1 cellular context compared by ENCODE assay signal in genomic region chr16:81542609-81543570, GRCh38.
TF ChIP-seq lines count a peak whose summit lies in the region.

No MANE protein-coding gene starts in this region.

TF ChIP-seq in HepG2, 621 proteins besides CTCF, POLR2A, EP300 and RAD21 (continued from another document and continues in another):
- TF ChIP-seq ARID5B (CRISPR knock-in tag; IDR thresholded peaks at IDR 0.05) (peak; percentile 65; the same call in 1 of the 2 replicates), SAFB2 (CRISPR knock-in tag; IDR thresholded peaks at IDR 0.05; ENCODE audit: borderline replicate concordance, low read depth) (no peak), HMG20A (CRISPR knock-in tag; IDR thresholded peaks at IDR 0.05; ENCODE audit: borderline replicate concordance) (peak; percentile 67; the same call in 1 of the 2 replicates), RNF219 (CRISPR knock-in tag; IDR thresholded peaks at IDR 0.05) (no peak), ZNF329 (CRISPR knock-in tag; IDR thresholded peaks at IDR 0.05; ENCODE audit: low read depth) (no peak), LBX2 (CRISPR knock-in tag; IDR thresholded peaks at IDR 0.05; ENCODE audit: borderline replicate concordance) (no peak), NR0B2 (CRISPR knock-in tag; IDR thresholded peaks at IDR 0.05) (peak; percentile 38; the same call in 1 of the 2 replicates), ZNF770 (CRISPR knock-in tag; IDR thresholded peaks at IDR 0.05) (peak; percentile 50; the same call in 1 of the 2 replicates), TCF12 (IDR thresholded peaks at IDR 0.05) (no peak), TCF12 (CRISPR knock-in tag; IDR thresholded peaks at IDR 0.05) (0 out of 2 replicates have a peak, but pooled peaks have one; percentile 40), DNMT3B (CRISPR knock-in tag; conservative IDR thresholded peaks at IDR 0.05) (no peak), ZBTB3 (CRISPR knock-in tag; IDR thresholded peaks at IDR 0.05; ENCODE audit: borderline replicate concordance, low read depth) (no peak), NR2C2 (CRISPR knock-in tag; IDR thresholded peaks at IDR 0.05; ENCODE audit: borderline replicate concordance) (0 out of 2 replicates have a peak, but pooled peaks have one; percentile 41), BCL3 (CRISPR knock-in tag; IDR thresholded peaks at IDR 0.05) (no peak), GATA4 (IDR thresholded peaks at IDR 0.05; ENCODE audit: borderline replicate concordance, low read depth) (0 out of 2 replicates have a peak, but pooled peaks have one; percentile 21), ZBTB37 (CRISPR knock-in tag; IDR thresholded peaks at IDR 0.05) (peak; percentile 79), HNF4G (IDR thresholded peaks at IDR 0.05; ENCODE audit: borderline replicate concordance, low read depth, low read length) (peak; percentile 43; the same call in 1 of the 2 replicates), HNF4G (CRISPR knock-in tag; IDR thresholded peaks at IDR 0.05; ENCODE audit: borderline replicate concordance, low read depth) (peak; percentile 63; the same call in 1 of the 2 replicates), JDP2 (CRISPR knock-in tag; IDR thresholded peaks at IDR 0.05; ENCODE audit: borderline replicate concordance) (no peak), ADNP (CRISPR knock-in tag; IDR thresholded peaks at IDR 0.05) (no peak; the same call in 1 of the 2 replicates), NFRKB (IDR thresholded peaks at IDR 0.05) (no peak), ZFP91 (CRISPR knock-in tag; IDR thresholded peaks at IDR 0.05; ENCODE audit: borderline replicate concordance) (peak; percentile 82; the same call in 1 of the 2 replicates), SP4 (CRISPR knock-in tag; IDR thresholded peaks at IDR 0.05) (peak; percentile 56; the same call in 1 of the 2 replicates), MAFG (CRISPR knock-in tag; IDR thresholded peaks at IDR 0.05) (no peak), TBL1XR1 (IDR thresholded peaks at IDR 0.05; ENCODE audit: borderline replicate concordance, low read length, partially characterized antibody) (no peak), ATRX (CRISPR knock-in tag; IDR thresholded peaks at IDR 0.05; ENCODE audit: borderline replicate concordance) (no peak), MAFF (IDR thresholded peaks at IDR 0.05; ENCODE audit: low read depth, low read length) (no peak), SYNCRIP (IDR thresholded peaks at IDR 0.05; ENCODE audit: insufficient read depth, low read depth, low read length) (no peak), THAP11 (CRISPR knock-in tag; IDR thresholded peaks at IDR 0.05) (no peak; the same call in 1 of the 2 replicates), NR2F1 (CRISPR knock-in tag; IDR thresholded peaks at IDR 0.05) (peak; percentile 39 to 87; a peak in 3 of 4 replicates), ZNF569 (CRISPR knock-in tag; IDR thresholded peaks at IDR 0.05; ENCODE audit: borderline replicate concordance) (no peak), GTF2F1 (IDR thresholded peaks at IDR 0.05; ENCODE audit: low read length) (no peak), PRMT3 (CRISPR knock-in tag; IDR thresholded peaks at IDR 0.05; ENCODE audit: borderline replicate concordance, low read depth) (0 out of 2 replicates have a peak, but pooled peaks have one; percentile 72), AHDC1 (CRISPR knock-in tag; IDR thresholded peaks at IDR 0.05; ENCODE audit: borderline replicate concordance) (no peak), ZNF3 (CRISPR knock-in tag; IDR thresholded peaks at IDR 0.05) (0 out of 2 replicates have a peak, but pooled peaks have one; percentile 37), PTBP1 (IDR thresholded peaks at IDR 0.05; ENCODE audit: low read depth, low read length, poor library complexity, severe bottlenecking) (no peak), SUZ12 (IDR thresholded peaks at IDR 0.05; ENCODE audit: low read depth, low read length) (no peak), ZNF567 (CRISPR knock-in tag; IDR thresholded peaks at IDR 0.05; ENCODE audit: borderline replicate concordance) (no peak)
